Comparison of ENCODE assay signal across 8 cellular contexts in genomic region chr9:34638138-34638445, GRCh38. TPM values are rescaled to one million over a fixed set of nuclear protein-coding genes. Genes with fewer than 3 reads are reported as not detected.
A peak's percentile ranks its signal among the peaks of the same experiment; 100 is the strongest.
DNase-seq lines count a peak whose midpoint lies in the region; ATAC-seq and TF ChIP-seq lines count a peak whose summit lies in the region.

No MANE protein-coding gene starts in this region.

- intact Hi-C loops in psoas muscle (cut with DNase I) = no loop called here

- peaks cover 19% of the 10 kb centered on the region for H3K79me2 ChIP-seq in fibroblast of lung (ENCODE audit: control insufficient read depth, insufficient read depth, low read length)

- H3K9ac ChIP-seq in SK-N-MC (ENCODE audit: insufficient read length) (peak overlapping the region; percentile 86), fibroblast of lung (ENCODE audit: insufficient read depth, low read length) (peak overlapping the region; percentile 77)

- H3K36me3 ChIP-seq in GM06990 (ENCODE audit: control insufficient read depth, insufficient read depth, low read length) (no peaks in the 10 kb centered on the region; the same call in 1 of the 2 replicates), SK-N-MC (ENCODE audit: insufficient read depth, low read length) (peaks cover 13% of the 10 kb centered on the region; the same call in 1 of the 2 replicates), fibroblast of lung (ENCODE audit: control insufficient read depth, insufficient read depth, low read length) (peaks cover 2% of the 10 kb centered on the region), psoas muscle (ENCODE audit: insufficient read depth in 1 of 2, low read depth in 1 of 2) (peaks cover 0 to 12% of the 10 kb centered on the region in 2 donors)

- peak overlapping the region; percentile 99 for H3K4me2 ChIP-seq in fibroblast of lung (ENCODE audit: extremely low read depth, insufficient read depth, low read length)

- H3K9me3 ChIP-seq in SK-N-MC (ENCODE audit: low read depth, low read length) (no peaks in the 10 kb centered on the region), fibroblast of lung (ENCODE audit: control insufficient read depth, insufficient read depth, low read depth, low read length) (no peaks in the 10 kb centered on the region), psoas muscle (no peaks in the 10 kb centered on the region)

- 14 to 28% (median 22%) methylated on average over 7 of the region's 7 CpGs for WGBS in psoas muscle, 3 donors

- H3K4me3 ChIP-seq in GM06990 (replicated peaks; ENCODE audit: low read depth, low read length) (peak overlapping the region; percentile 68), SK-N-MC (peak overlapping the region; percentile 98), fibroblast of lung (replicated peaks in 1 of 4; ENCODE audit: control extremely low read depth in 1 of 4, insufficient read depth in 1 of 4, low read depth in 3 of 4, low read length in 4 of 4) (peak overlapping the region; percentile 69 to 94 (median 82)), psoas muscle (peak overlapping the region; percentile 94)

- no peaks in the 10 kb centered on the region for H4K20me1 ChIP-seq in fibroblast of lung (ENCODE audit: control insufficient read depth, extremely low read depth, insufficient read depth, low read length)

- H2AFZ ChIP-seq in fibroblast of lung (ENCODE audit: low read length) = peak overlapping the region; percentile 84

- DNase-seq in GM06990 (ENCODE audit: extremely low read depth, insufficient read length) (no peak), SK-N-MC (ENCODE audit: low read depth, low spot score) (no peak), fibroblast of lung (ENCODE audit: low read depth in 2 of 2) (no peak), psoas muscle (no peak)
- no peak for DNase-seq in stimulated activated CD4-positive, alpha-beta T cell treated with anti-CD3 and anti-CD28 coated beads, Interleukin-4, amount 100 ng/mL, for 24 hours

- ATAC-seq in psoas muscle = no peak
- ATAC-seq in GM21619 (IDR thresholded peaks at IDR 0.05; ENCODE audit: unreplicated experiment) = no peak
- ATAC-seq in HG03175 (IDR thresholded peaks at IDR 0.05; ENCODE audit: unreplicated experiment) = no peak
- no peak for ATAC-seq in GM18907 (IDR thresholded peaks at IDR 0.05; ENCODE audit: unreplicated experiment)

- H3K27ac ChIP-seq in SK-N-MC (peak overlapping the region; percentile 77), fibroblast of lung (ENCODE audit: insufficient read depth, low read length) (peak overlapping the region; percentile 71), psoas muscle (peak overlapping the region; percentile 91)

- no peak for TF ChIP-seq CTCF in GM06990 (IDR thresholded peaks at IDR 0.05; ENCODE audit: insufficient read depth, low read length, poor library complexity, severe bottlenecking)
- no peak for TF ChIP-seq CTCF in fibroblast of lung (conservative IDR thresholded peaks at IDR 0.05 in 1 of 2, IDR thresholded peaks at IDR 0.05 in 1 of 2; ENCODE audit: low read depth in 1 of 2, low read length in 2 of 2)
- TF ChIP-seq CTCF in psoas muscle (IDR thresholded peaks at IDR 0.05) = no peak

- H3K4me1 ChIP-seq in fibroblast of lung (ENCODE audit: control insufficient read depth, extremely low read depth, insufficient read depth, low read length) (peaks cover 13% of the 10 kb centered on the region), psoas muscle (peaks cover 26% of the 10 kb centered on the region)

- H3K27me3 ChIP-seq in GM06990 (replicated peaks; ENCODE audit: control insufficient read depth, insufficient read depth, low read length) = no peaks in the 10 kb centered on the region
- no peaks in the 10 kb centered on the region for H3K27me3 ChIP-seq in fibroblast of lung (ENCODE audit: control insufficient read depth, insufficient read depth, low read length)
- H3K27me3 ChIP-seq in psoas muscle (ENCODE audit: insufficient read depth in 3 of 3, low read length in 2 of 3) = no peaks in the 10 kb centered on the region

RNA-seq across cellular contexts. Expression of gene SIGMAR1, which starts 0.5 kb away (rescaled TPM):
- total RNA-seq in fibroblast of lung (23.4 and 52.5 TPM in 2 replicates), psoas muscle (10 to 100 TPM; 13.0 to 16.5 (median 13.8) TPM)
- polyA plus RNA-seq in fibroblast of lung (61.2 and 87.2 TPM in 2 replicates), psoas muscle (10 to 100 TPM; 13.8 to 50.1 (median 20.1) TPM)
- polyA plus RNA-seq in fibroblast of lung (2012) = 90.1 and 133 TPM in 2 replicates
- polyA minus RNA-seq in fibroblast of lung (ENCODE audit: low replicate concordance) = 114 and 160 TPM in 2 replicates

RNA-seq across cellular contexts. Expression of gene GALT, which starts 8.4 kb away (rescaled TPM):
- 27.2 and 29.1 TPM in 2 replicates for total RNA-seq in fibroblast of lung
- 13.9 and 20.1 TPM in 2 replicates for polyA plus RNA-seq in fibroblast of lung
- 16.8 and 22.7 TPM in 2 replicates for polyA plus RNA-seq in fibroblast of lung (2012)
- polyA minus RNA-seq in fibroblast of lung (ENCODE audit: low replicate concordance) = 14.0 and 32.5 TPM in 2 replicates
- total RNA-seq in psoas muscle = 10 to 100 TPM; 16.5 to 40.6 (median 27.1) TPM
- 10 to 100 TPM in 2 of 3 donors, 1 to 10 TPM in 1; 9.5 to 17.7 (median 15.7) TPM for polyA plus RNA-seq in psoas muscle

RNA-seq across cellular contexts. Expression of gene ARID3C, which starts 9.2 kb away (rescaled TPM):
- under 0.01 and 0.17 TPM in 2 replicates for total RNA-seq in fibroblast of lung
- polyA plus RNA-seq in fibroblast of lung = not detected in 2 replicates
- polyA plus RNA-seq in fibroblast of lung (2012) = 0.08 and 0.09 TPM in 2 replicates
- not detected in 2 replicates for polyA minus RNA-seq in fibroblast of lung (ENCODE audit: low replicate concordance)
- under 1 TPM in 1 of 4 donors, not detected in 3; 0.16 TPM for total RNA-seq in psoas muscle
- not detected for polyA plus RNA-seq in psoas muscle

RNA-seq across cellular contexts. Expression of gene IL11RA, which starts 13.9 kb away (rescaled TPM):
- total RNA-seq in fibroblast of lung = 6.9 and 8.2 TPM in 2 replicates
- polyA plus RNA-seq in fibroblast of lung = 3.1 and 5.0 TPM in 2 replicates
- polyA plus RNA-seq in fibroblast of lung (2012) = 5.8 and 6.1 TPM in 2 replicates
- polyA minus RNA-seq in fibroblast of lung (ENCODE audit: low replicate concordance) = 3.9 and 8.7 TPM in 2 replicates
- 10 to 100 TPM in 3 of 4 donors, 1 to 10 TPM in 1; 7.7 to 20.1 (median 11.4) TPM for total RNA-seq in psoas muscle
- 10 to 100 TPM in 2 of 3 donors, 1 to 10 TPM in 1; 8.8 to 12.4 (median 12.3) TPM for polyA plus RNA-seq in psoas muscle

RNA-seq across cellular contexts. Expression of gene DCTN3, which starts 17.8 kb away (rescaled TPM):
- 95.8 and 106 TPM in 2 replicates for total RNA-seq in fibroblast of lung
- 157 and 194 TPM in 2 replicates for polyA plus RNA-seq in fibroblast of lung
- 146 and 192 TPM in 2 replicates for polyA plus RNA-seq in fibroblast of lung (2012)
- 127 and 144 TPM in 2 replicates for polyA minus RNA-seq in fibroblast of lung (ENCODE audit: low replicate concordance)
- total RNA-seq in psoas muscle = 100 to 1,000 TPM in 2 of 4 donors, 10 to 100 TPM in 2; 79.4 to 109 (median 93.8) TPM
- polyA plus RNA-seq in psoas muscle = 10 to 100 TPM; 52.7 to 96.5 (median 95.8) TPM
